Comparison of ENCODE assay signal across 12 cellular contexts in the genomic region with DNA sequence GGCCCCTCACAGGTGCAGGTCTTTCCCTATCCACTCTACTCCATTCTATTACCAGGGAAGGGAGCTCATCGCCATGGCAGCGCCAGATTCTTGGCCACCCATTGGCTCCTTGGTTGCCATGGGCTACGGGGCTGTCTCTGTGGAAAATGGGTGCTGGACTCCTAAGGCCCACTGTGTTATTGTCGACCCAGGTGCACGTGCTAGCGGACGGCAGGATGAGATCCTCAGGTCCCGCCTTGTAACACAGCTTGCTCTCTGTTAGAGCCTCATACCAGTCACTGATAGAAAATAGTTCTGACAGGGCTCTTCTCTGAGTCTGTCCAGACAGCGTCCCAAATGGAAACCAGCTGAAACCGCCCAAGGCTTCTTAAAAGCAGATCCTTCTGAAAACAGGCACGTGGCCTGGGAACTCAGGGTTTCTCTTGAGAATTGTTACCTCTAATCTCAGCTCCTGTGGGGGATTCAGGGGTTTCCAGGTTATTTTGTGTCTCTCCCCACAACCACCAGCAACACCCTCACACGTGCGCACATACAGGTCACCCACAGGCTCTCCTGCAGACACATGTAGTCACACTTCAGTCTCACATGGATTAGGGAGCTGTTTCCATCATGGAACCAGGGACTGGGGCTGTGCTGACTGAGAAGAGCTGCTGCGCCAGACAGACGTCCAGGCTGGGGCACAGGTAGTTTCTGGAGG. TPM values are rescaled to one million over a fixed set of nuclear protein-coding genes. Genes with fewer than 3 reads are reported as not detected.
A peak's percentile ranks its signal among the peaks of the same experiment; 100 is the strongest.
DNase-seq lines count a peak whose midpoint lies in the region; ATAC-seq and TF ChIP-seq lines count a peak whose summit lies in the region.
"Had no signal": no experiment of that assay in that cellular context is flagged by ENCODE, and none has a peak within 500 bp of the region (broad histone marks: within the 10 kb centered on the region; RNA-seq: fewer than 3 reads in every experiment).

No MANE protein-coding gene starts in this region.

- BruUV-seq in Calu3 (replicated peaks; lab: Mats Ljungman, UMichigan), result no TSS peak

- no peaks in the 10 kb centered on the region for H3K4me1 Mint-ChIP-seq in Calu3 (ENCODE audit: low read depth, unreplicated experiment)

- H3K27me3 ChIP-seq in vagina, result no peaks in the 10 kb centered on the region

- ATAC-seq in left ventricle myocardium superior (peak; percentile 2), Right ventricle myocardium superior (ENCODE audit: poor library complexity) (no peak), SK-N-SH treated with all-trans-retinoic acid at 6 μM for 48 hours (peak; percentile 71), HG02610 (IDR thresholded peaks at IDR 0.05; ENCODE audit: unreplicated experiment) (no peak)
- ATAC-seq: HCT116, left colon had no signal

- H3K4me1 ChIP-seq in vagina, result peaks cover 53% of the 10 kb centered on the region

- H3K36me3 ChIP-seq in vagina, result no peaks in the 10 kb centered on the region

- TF ChIP-seq POLR2A in vagina (IDR thresholded peaks at IDR 0.05), result no peak

- peak overlapping the region; percentile 60 to 70 for H3K4me3 ChIP-seq in vagina

- DNase-seq in left ventricle myocardium superior, result no peak
- DNase-seq in Right ventricle myocardium superior, result no peak
- DNase-seq in left kidney (ENCODE audit: low read depth, low spot score), result peak; percentile 63
- no peak for DNase-seq in vagina (ENCODE audit: extremely low spot score in 2 of 2)
- DNase-seq in AML-193 (lab: John Stamatoyannopoulos, UW), result no peak
- no peak for DNase-seq in Calu3
- DNase-seq: left colon, NCI-H2107 had no signal

- peaks cover 9% of the 10 kb centered on the region for H3K36me3 Mint-ChIP-seq in Calu3 (ENCODE audit: insufficient read depth, unreplicated experiment)
- H3K36me3 Mint-ChIP-seq: activated naive CD4-positive, alpha-beta T cell treated with anti-CD3 and anti-CD28 coated beads, Interleukin-2, amount 50 U/mL, for 72 hours had no signal

- H3K27ac Mint-ChIP-seq in Calu3 (ENCODE audit: unreplicated experiment), result no peak overlapping the region
- H3K27ac Mint-ChIP-seq: activated naive CD4-positive, alpha-beta T cell treated with anti-CD3 and anti-CD28 coated beads, Interleukin-2, amount 50 U/mL, for 72 hours had no signal

- CTCF ChIA-PET in Calu3 (lab: Charles Lee), result interaction anchor here (1.0 kb wide), 1 partner anchor 17 kb away, joined by 3 read pairs; no protein-coding TSS in a partner anchor

- peak overlapping the region; percentile 84 for H3K27ac ChIP-seq in vagina

- H3K9me3 Mint-ChIP-seq in Calu3 (ENCODE audit: low read depth, unreplicated experiment), result no peaks in the 10 kb centered on the region
- H3K9me3 Mint-ChIP-seq: activated naive CD4-positive, alpha-beta T cell treated with anti-CD3 and anti-CD28 coated beads, Interleukin-2, amount 50 U/mL, for 72 hours had no signal

- intact Hi-C loops in left ventricle myocardium superior (cut with micrococcal nuclease), result no loop called here
- intact Hi-C loops in Right ventricle myocardium superior (cut with DNase I), result no loop called here
- intact Hi-C loops in vagina (cut with DNase I), result loop anchor here (5.0 kb wide), 1 partner anchor 45 kb away; no protein-coding TSS in a partner anchor
- intact Hi-C loops in Calu3 (cut with micrococcal nuclease; ENCODE audit: unreplicated experiment), result no loop called here

- H3K4me3 Mint-ChIP-seq in Calu3 (ENCODE audit: low read depth, unreplicated experiment), result no peak overlapping the region

- TF ChIP-seq CTCF in vagina (IDR thresholded peaks at IDR 0.05) (no peak), Calu3 (IDR thresholded peaks at IDR 0.05; ENCODE audit: unreplicated experiment) (no peak)

- H3K27me3 Mint-ChIP-seq in Calu3 (ENCODE audit: unreplicated experiment), result peaks cover 92% of the 10 kb centered on the region

- no peaks in the 10 kb centered on the region for H3K9me3 ChIP-seq in vagina

TF ChIP-seq in SK-N-SH treated with all-trans-retinoic acid at 6 μM for 48 hours, 23 proteins besides CTCF, POLR2A, EP300 and RAD21:
- no peak for TF ChIP-seq ESRRG (CRISPR knock-in tag; IDR thresholded peaks at IDR 0.05)
- no peak for TF ChIP-seq ZC3H10 (CRISPR knock-in tag; IDR thresholded peaks at IDR 0.05)
- TF ChIP-seq, protein P1, sequence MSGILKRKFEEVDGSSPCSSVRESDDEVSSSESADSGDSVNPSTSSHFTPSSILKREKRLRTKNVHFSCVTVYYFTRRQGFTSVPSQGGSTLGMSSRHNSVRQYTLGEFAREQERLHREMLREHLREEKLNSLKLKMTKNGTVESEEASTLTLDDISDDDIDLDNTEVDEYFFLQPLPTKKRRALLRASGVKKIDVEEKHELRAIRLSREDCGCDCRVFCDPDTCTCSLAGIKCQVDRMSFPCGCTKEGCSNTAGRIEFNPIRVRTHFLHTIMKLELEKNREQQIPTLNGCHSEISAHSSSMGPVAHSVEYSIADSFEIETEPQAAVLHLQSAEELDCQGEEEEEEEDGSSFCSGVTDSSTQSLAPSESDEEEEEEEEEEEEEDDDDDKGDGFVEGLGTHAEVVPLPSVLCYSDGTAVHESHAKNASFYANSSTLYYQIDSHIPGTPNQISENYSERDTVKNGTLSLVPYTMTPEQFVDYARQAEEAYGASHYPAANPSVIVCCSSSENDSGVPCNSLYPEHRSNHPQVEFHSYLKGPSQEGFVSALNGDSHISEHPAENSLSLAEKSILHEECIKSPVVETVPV (CRISPR knock-in tag; IDR thresholded peaks at IDR 0.05), result no peak
- TF ChIP-seq ZNF70 (CRISPR knock-in tag; IDR thresholded peaks at IDR 0.05), result no peak
- no peak for TF ChIP-seq RARB (CRISPR knock-in tag; IDR thresholded peaks at IDR 0.05)
- TF ChIP-seq GLIS3 (CRISPR knock-in tag; IDR thresholded peaks at IDR 0.05), result no peak
- TF ChIP-seq SNAI2 (CRISPR knock-in tag; IDR thresholded peaks at IDR 0.05), result peak; percentile 51; the same call in 1 of the 2 replicates
- no peak for TF ChIP-seq ZNF8 (CRISPR knock-in tag; IDR thresholded peaks at IDR 0.05)
- TF ChIP-seq, protein P2, sequence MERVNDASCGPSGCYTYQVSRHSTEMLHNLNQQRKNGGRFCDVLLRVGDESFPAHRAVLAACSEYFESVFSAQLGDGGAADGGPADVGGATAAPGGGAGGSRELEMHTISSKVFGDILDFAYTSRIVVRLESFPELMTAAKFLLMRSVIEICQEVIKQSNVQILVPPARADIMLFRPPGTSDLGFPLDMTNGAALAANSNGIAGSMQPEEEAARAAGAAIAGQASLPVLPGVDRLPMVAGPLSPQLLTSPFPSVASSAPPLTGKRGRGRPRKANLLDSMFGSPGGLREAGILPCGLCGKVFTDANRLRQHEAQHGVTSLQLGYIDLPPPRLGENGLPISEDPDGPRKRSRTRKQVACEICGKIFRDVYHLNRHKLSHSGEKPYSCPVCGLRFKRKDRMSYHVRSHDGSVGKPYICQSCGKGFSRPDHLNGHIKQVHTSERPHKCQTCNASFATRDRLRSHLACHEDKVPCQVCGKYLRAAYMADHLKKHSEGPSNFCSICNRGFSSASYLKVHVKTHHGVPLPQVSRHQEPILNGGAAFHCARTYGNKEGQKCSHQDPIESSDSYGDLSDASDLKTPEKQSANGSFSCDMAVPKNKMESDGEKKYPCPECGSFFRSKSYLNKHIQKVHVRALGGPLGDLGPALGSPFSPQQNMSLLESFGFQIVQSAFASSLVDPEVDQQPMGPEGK (CRISPR knock-in tag; IDR thresholded peaks at IDR 0.05; ENCODE audit: borderline replicate concordance), result no peak
- TF ChIP-seq BACH2 (CRISPR knock-in tag; IDR thresholded peaks at IDR 0.05; ENCODE audit: borderline replicate concordance), result no peak
- no peak for TF ChIP-seq ZFP3 (CRISPR knock-in tag; IDR thresholded peaks at IDR 0.05)
- TF ChIP-seq, protein P3, sequence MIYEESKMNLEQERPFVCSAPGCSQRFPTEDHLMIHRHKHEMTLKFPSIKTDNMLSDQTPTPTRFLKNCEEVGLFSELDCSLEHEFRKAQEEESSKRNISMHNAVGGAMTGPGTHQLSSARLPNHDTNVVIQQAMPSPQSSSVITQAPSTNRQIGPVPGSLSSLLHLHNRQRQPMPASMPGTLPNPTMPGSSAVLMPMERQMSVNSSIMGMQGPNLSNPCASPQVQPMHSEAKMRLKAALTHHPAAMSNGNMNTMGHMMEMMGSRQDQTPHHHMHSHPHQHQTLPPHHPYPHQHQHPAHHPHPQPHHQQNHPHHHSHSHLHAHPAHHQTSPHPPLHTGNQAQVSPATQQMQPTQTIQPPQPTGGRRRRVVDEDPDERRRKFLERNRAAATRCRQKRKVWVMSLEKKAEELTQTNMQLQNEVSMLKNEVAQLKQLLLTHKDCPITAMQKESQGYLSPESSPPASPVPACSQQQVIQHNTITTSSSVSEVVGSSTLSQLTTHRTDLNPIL (CRISPR knock-in tag; IDR thresholded peaks at IDR 0.05; ENCODE audit: low read depth), result no peak
- TF ChIP-seq ISL1 (CRISPR knock-in tag; IDR thresholded peaks at IDR 0.05), result peak; percentile 21; the same call in 1 of the 2 replicates
- no peak for TF ChIP-seq OSR1 (CRISPR knock-in tag; IDR thresholded peaks at IDR 0.05)
- peak; percentile 75; the same call in 1 of the 2 replicates for TF ChIP-seq TCF4 (CRISPR knock-in tag; IDR thresholded peaks at IDR 0.05; ENCODE audit: borderline replicate concordance)

RNA-seq across cellular contexts. Expression of a gene that starts 1.5 kb away (rescaled TPM):
- 22.3 TPM for total RNA-seq in left ventricle myocardium superior
- 20.5 TPM for total RNA-seq in Right ventricle myocardium superior
- total RNA-seq in vagina, result 13.5 TPM
- total RNA-seq in Calu3 (2022), result 1.5 and 2.2 TPM in 2 replicates

Comparison
In these comparisons a context has a peak if more than half of its experiments do, and no peak if none do; other contexts are left out.
1. ATAC-seq: peak in left ventricle myocardium superior (single experiment) and SK-N-SH treated with all-trans-retinoic acid at 6 μM for 48 hours (single experiment); none in Right ventricle myocardium superior (single experiment) and HG02610 (single experiment).